8 cellular contexts compared by ENCODE assay signal in genomic region chr2:191675807-191676667, GRCh38. TPM values are rescaled to one million over a fixed set of nuclear protein-coding genes. Genes with fewer than 3 reads are reported as not detected.
DNase-seq lines count a peak whose midpoint lies in the region; ATAC-seq and TF ChIP-seq lines count a peak whose summit lies in the region.

No MANE protein-coding gene starts in this region.

- H3K4me3 Mint-ChIP-seq in activated CD8-positive, alpha-beta T cell treated with anti-CD3 and anti-CD28 coated beads for 36 hours = peak overlapping the region; percentile 100

- H3K9me2 ChIP-seq in DOHH2 (replicated peaks; ENCODE audit: control insufficient read depth, low read length) = no peaks in the 10 kb centered on the region

- no peaks in the 10 kb centered on the region for H3K27me3 ChIP-seq in DOHH2 (ENCODE audit: control insufficient read depth, low read length)

- in situ Hi-C loops in KBM-7 (cut with MboI; ENCODE audit: low pct_unique_long_range_greater_than_20kb, low sequenced_read_pairs) = no loop called here

- CTCF ChIA-PET in activated CD8-positive, alpha-beta T cell treated with anti-CD3 and anti-CD28 coated beads for 36 hours (lab: Charles Lee) = interaction anchor here (1.0 to 2.4 kb wide), 11 partner anchors 35 to 121 kb away, joined by 3 to 18 read pairs (median 5); no protein-coding TSS in a partner anchor

- DNase-seq in KBM-7 (peak; percentile 94), fibroblast of peridontal ligament (ENCODE audit: extremely low read depth) (peak; percentile 48), DMS153 treated with DMSO at 0.1 percent for 48 hours (lab: John Stamatoyannopoulos, UW; ENCODE audit: unreplicated experiment) (no peak), NCI-H1048 (lab: John Stamatoyannopoulos, UW) (no peak)
- DNase-seq in activated CD8-positive, alpha-beta T cell treated with anti-CD3 and anti-CD28 coated beads for 36 hours = peak; percentile 79
- peak; percentile 32 to 53 (median 41) for DNase-seq in stimulated activated CD4-positive, alpha-beta T cell treated with anti-CD3 and anti-CD28 coated beads, Interleukin-12 subunit alpha, Interleukin-12 subunit beta, amount 100 ng/mL, for 48 hours (ENCODE audit: low read depth in 2 of 3, low spot score in 1 of 3)

- no peaks in the 10 kb centered on the region for H3K27me3 Mint-ChIP-seq in activated CD8-positive, alpha-beta T cell treated with anti-CD3 and anti-CD28 coated beads for 36 hours

- peak overlapping the region; percentile 99 for H3K27ac Mint-ChIP-seq in activated CD8-positive, alpha-beta T cell treated with anti-CD3 and anti-CD28 coated beads for 36 hours

- peak overlapping the region; percentile 52 for H3K27ac ChIP-seq in DOHH2 (ENCODE audit: low read depth, low read length)

- peak overlapping the region; percentile 83 for H3K4me3 ChIP-seq in DOHH2 (ENCODE audit: low read length)

- peak; percentile 63 for ATAC-seq in GM21526 (IDR thresholded peaks at IDR 0.05; ENCODE audit: low FRiP score, unreplicated experiment)
- ATAC-seq in activated CD8-positive, alpha-beta T cell treated with anti-CD3 and anti-CD28 coated beads for 36 hours = peak; percentile 25

- peaks cover 31% of the 10 kb centered on the region for H3K79me2 ChIP-seq in DOHH2 (ENCODE audit: control insufficient read depth, low read length)

- H3K4me1 Mint-ChIP-seq in activated CD8-positive, alpha-beta T cell treated with anti-CD3 and anti-CD28 coated beads for 36 hours (ENCODE audit: low read depth) = peaks cover 37% of the 10 kb centered on the region

- no peaks in the 10 kb centered on the region for H3K9me3 ChIP-seq in DOHH2 (ENCODE audit: control insufficient read depth, insufficient read depth, low read length)

- peaks cover 11% of the 10 kb centered on the region for H3K36me3 ChIP-seq in DOHH2 (ENCODE audit: control insufficient read depth, low read length)

- H3K9me3 Mint-ChIP-seq in activated CD8-positive, alpha-beta T cell treated with anti-CD3 and anti-CD28 coated beads for 36 hours = no peaks in the 10 kb centered on the region

- H4K20me1 ChIP-seq in DOHH2 (ENCODE audit: control insufficient read depth, insufficient read depth, low read depth, low read length) = no peaks in the 10 kb centered on the region

- H3K36me3 Mint-ChIP-seq in activated CD8-positive, alpha-beta T cell treated with anti-CD3 and anti-CD28 coated beads for 36 hours (ENCODE audit: low read depth) = peaks cover 23% of the 10 kb centered on the region

- intact Hi-C loops in activated CD8-positive, alpha-beta T cell treated with anti-CD3 and anti-CD28 coated beads for 36 hours (cut with micrococcal nuclease) = loop anchor here (2.0 to 5.0 kb wide), 3 partner anchors 39 to 104 kb away; no protein-coding TSS in a partner anchor

- peaks cover 42% of the 10 kb centered on the region for H3K4me1 ChIP-seq in DOHH2 (ENCODE audit: control insufficient read depth, low read length)

- POLR2A ChIA-PET in activated CD8-positive, alpha-beta T cell treated with anti-CD3 and anti-CD28 coated beads for 36 hours (lab: Charles Lee) = interaction anchor here (0.6 to 4.6 kb wide), 11 partner anchors 9 to 655 kb away, joined by 3 to 54 read pairs (median 5); no protein-coding TSS in a partner anchor

- H3F3A ChIP-seq in DOHH2 (ENCODE audit: control insufficient read depth, insufficient read depth) = peaks cover 2% of the 10 kb centered on the region

- peak overlapping the region; percentile 93 for H3K4me2 ChIP-seq in DOHH2 (ENCODE audit: low read length)

- TF ChIP-seq CTCF in DOHH2 (IDR thresholded peaks at IDR 0.05; ENCODE audit: low read depth, low read length, poor library complexity, severe bottlenecking) = no peak
- no peak for TF ChIP-seq CTCF in activated CD8-positive, alpha-beta T cell treated with anti-CD3 and anti-CD28 coated beads for 36 hours (IDR thresholded peaks at IDR 0.05)

RNA-seq across cellular contexts. Expression of gene NABP1, which starts 1.9 kb away (rescaled TPM):
- 10 to 100 TPM; 30.5 to 31.7 TPM for total RNA-seq in activated CD8-positive, alpha-beta T cell treated with anti-CD3 and anti-CD28 coated beads for 36 hours

Comparison
In these comparisons a context has a peak if more than half of its experiments do, and no peak if none do; other contexts are left out.
1. DNase-seq: peak in KBM-7 (single experiment), activated CD8-positive, alpha-beta T cell treated with anti-CD3 and anti-CD28 coated beads for 36 hours (single experiment), fibroblast of peridontal ligament (single experiment) and stimulated activated CD4-positive, alpha-beta T cell treated with anti-CD3 and anti-CD28 coated beads, Interleukin-12 subunit alpha, Interleukin-12 subunit beta, amount 100 ng/mL, for 48 hours (3 of 3); none in DMS153 treated with DMSO at 0.1 percent for 48 hours (single experiment) and NCI-H1048 (single experiment).